ENCODE assay signal across 23 cellular contexts in genomic region chr12:23259558-23259957, GRCh38.
"Had no signal": no experiment of that assay in that cellular context is flagged by ENCODE, and none has a peak within 500 bp of the region (broad histone marks: within the 10 kb centered on the region; RNA-seq: fewer than 3 reads in every experiment).

No MANE protein-coding gene starts in this region.

- H3K4me1 ChIP-seq: body of pancreas, esophagus muscularis mucosa, foreskin keratinocyte, left lung, prostate gland, stomach, transverse colon had no signal

- H3K36me3 ChIP-seq: cardiac muscle cell, esophagus muscularis mucosa, heart right ventricle, left lung, ovary, prostate gland, stomach, transverse colon had no signal

- DNase-seq: activated B cell treated with CpG ODN at 0.5 μM for 24 hours; activated CD8-positive, alpha-beta memory T cell treated with anti-CD3 and anti-CD28 coated beads, Interleukin-2, amount 10 ng/mL, durations not matched to agents 7 days and 5 days; activated CD8-positive, alpha-beta T cell treated with anti-CD3 and anti-CD28 coated beads, Interleukin-2, amount 10 ng/mL, durations not matched to agents 7 days and 5 days; activated naive CD4-positive, alpha-beta T cell; activated T-cell treated with anti-CD3 and anti-CD28 coated beads for 4 hours; activated T-cell treated with anti-CD3 and anti-CD28 coated beads, Interleukin-2, amount 50 U/mL, for 72 hours; body of pancreas; foreskin keratinocyte; heart right ventricle; left lung; mammary epithelial cell; ovary; retina; stimulated activated CD4-positive, alpha-beta T cell treated with anti-CD3 and anti-CD28 coated beads, Interleukin-1b, Interleukin-23, amount 100 ng/mL, for 48 hours; stimulated activated naive B cell treated with anti-CD40 and anti-IgM and Interleukin-4, amounts not matched to agents 10 μg/mL and 1 μg/mL and 100 μg/mL, for 72 hours; stomach; T-helper 1 cell; transverse colon had no signal

- H3K27me3 ChIP-seq: body of pancreas, cardiac muscle cell, esophagus muscularis mucosa, foreskin keratinocyte, heart right ventricle, left lung, ovary, stomach, transverse colon had no signal

- H3K27ac ChIP-seq: body of pancreas, cardiac muscle cell, esophagus muscularis mucosa, foreskin keratinocyte, heart right ventricle, left lung, ovary, prostate gland, stomach, transverse colon had no signal

- H3K4me3 ChIP-seq: body of pancreas, cardiac muscle cell, esophagus muscularis mucosa, heart right ventricle, left lung, ovary, prostate gland, smooth muscle cell, stomach, transverse colon had no signal

- ATAC-seq: activated CD8-positive, alpha-beta memory T cell treated with anti-CD3 and anti-CD28 coated beads, Interleukin-2, amount 10 ng/mL, durations not matched to agents 7 days and 5 days; activated CD8-positive, alpha-beta T cell treated with anti-CD3 and anti-CD28 coated beads, Interleukin-2, amount 10 ng/mL, durations not matched to agents 7 days and 5 days; activated naive CD4-positive, alpha-beta T cell treated with anti-CD3 and anti-CD28 coated beads, Interleukin-2, amount 50 U/mL, for 72 hours; activated T-cell treated with anti-CD3 and anti-CD28 coated beads, Interleukin-2, amount 50 U/mL, for 72 hours; body of pancreas; foreskin keratinocyte; left lung; stimulated activated naive B cell treated with anti-CD40 and anti-IgM and Interleukin-4, amounts not matched to agents 10 μg/mL and 1 μg/mL and 100 μg/mL, for 72 hours had no signal

- H3K9me3 ChIP-seq: body of pancreas, esophagus muscularis mucosa, heart right ventricle, left lung, ovary, prostate gland, stomach, transverse colon had no signal
